1 cellular context compared by ENCODE assay signal in genomic region chr19:34306213-34306661, GRCh38.
A peak's percentile ranks its signal among the peaks of the same experiment; 100 is the strongest.
TF ChIP-seq lines count a peak whose summit lies in the region.

No MANE protein-coding gene starts in this region.

TF ChIP-seq in HepG2, 621 proteins besides CTCF, POLR2A, EP300 and RAD21 (continued from another document and continues in another):
- TF ChIP-seq KIAA2018 (CRISPR knock-in tag; IDR thresholded peaks at IDR 0.05; ENCODE audit: borderline replicate concordance) (no peak), MIXL1 (CRISPR knock-in tag; IDR thresholded peaks at IDR 0.05) (peak; percentile 67), AGO2 (optimal IDR thresholded peaks at IDR 0.05; ENCODE audit: low read depth, low read length) (no peak), PHB2 (IDR thresholded peaks at IDR 0.05; ENCODE audit: partially characterized antibody) (no peak), ZNF17 (CRISPR knock-in tag; IDR thresholded peaks at IDR 0.05) (no peak), HIVEP1 (CRISPR knock-in tag; IDR thresholded peaks at IDR 0.05) (no peak), ISL2 (CRISPR knock-in tag; IDR thresholded peaks at IDR 0.05) (peak; percentile 38; the same call in 1 of the 2 replicates), DR1 (CRISPR knock-in tag; IDR thresholded peaks at IDR 0.05) (no peak), U2AF2 (IDR thresholded peaks at IDR 0.05; ENCODE audit: low read depth, low read length) (no peak), ARNTL (CRISPR knock-in tag; IDR thresholded peaks at IDR 0.05) (peak; percentile 91), ZBTB25 (CRISPR knock-in tag; IDR thresholded peaks at IDR 0.05) (peak; percentile 43; the same call in 1 of the 2 replicates), FOXK2 (IDR thresholded peaks at IDR 0.05) (no peak), ATM (IDR thresholded peaks at IDR 0.05; ENCODE audit: borderline replicate concordance) (no peak), CERS6 (CRISPR knock-in tag; IDR thresholded peaks at IDR 0.05) (no peak), ZNF446 (CRISPR knock-in tag; IDR thresholded peaks at IDR 0.05) (no peak), NFRKB (IDR thresholded peaks at IDR 0.05) (no peak), ZNF577 (CRISPR knock-in tag; IDR thresholded peaks at IDR 0.05; ENCODE audit: borderline replicate concordance, low read depth) (no peak), ATAD3A (CRISPR knock-in tag; IDR thresholded peaks at IDR 0.05) (no peak), ZSCAN29 (CRISPR knock-in tag; conservative IDR thresholded peaks at IDR 0.05) (no peak), SRSF9 (IDR thresholded peaks at IDR 0.05; ENCODE audit: borderline replicate concordance, insufficient read depth, low read depth, low read length, poor library complexity, severe bottlenecking) (no peak), BRF2 (CRISPR knock-in tag; IDR thresholded peaks at IDR 0.05) (no peak), ZSCAN25 (CRISPR knock-in tag; IDR thresholded peaks at IDR 0.05) (peak; percentile 50; the same call in 1 of the 2 replicates), PRPF4 (IDR thresholded peaks at IDR 0.05; ENCODE audit: low read depth, low read length, poor library complexity, severe bottlenecking) (no peak), IRX3 (CRISPR knock-in tag; IDR thresholded peaks at IDR 0.05; ENCODE audit: borderline replicate concordance, low read depth) (no peak), ZGPAT (CRISPR knock-in tag; IDR thresholded peaks at IDR 0.05) (peak; percentile 72; the same call in 1 of the 2 replicates), ZNF280B (CRISPR knock-in tag; IDR thresholded peaks at IDR 0.05; ENCODE audit: borderline replicate concordance) (no peak), YEATS4 (CRISPR knock-in tag; IDR thresholded peaks at IDR 0.05; ENCODE audit: borderline replicate concordance) (0 out of 2 replicates have a peak, but pooled peaks have one; percentile 60), GATAD2A (CRISPR knock-in tag; IDR thresholded peaks at IDR 0.05) (peak; percentile 91), XRCC5 (optimal IDR thresholded peaks at IDR 0.05; ENCODE audit: low read length) (no peak), ZFY (CRISPR knock-in tag; IDR thresholded peaks at IDR 0.05) (peak; percentile 76), BCL3 (CRISPR knock-in tag; IDR thresholded peaks at IDR 0.05) (no peak), DNMT3B (CRISPR knock-in tag; conservative IDR thresholded peaks at IDR 0.05) (no peak), RBM22 (optimal IDR thresholded peaks at IDR 0.05; ENCODE audit: low read length) (no peak), TEAD2 (CRISPR knock-in tag; IDR thresholded peaks at IDR 0.05) (no peak), ZNF589 (CRISPR knock-in tag; conservative IDR thresholded peaks at IDR 0.05) (no peak), AFF4 (CRISPR knock-in tag; IDR thresholded peaks at IDR 0.05) (no peak), THAP11 (CRISPR knock-in tag; IDR thresholded peaks at IDR 0.05) (peak; percentile 43; the same call in 1 of the 2 replicates), CENPBD1 (CRISPR knock-in tag; IDR thresholded peaks at IDR 0.05; ENCODE audit: borderline replicate concordance, low read depth) (no peak), NFE2 (CRISPR knock-in tag; IDR thresholded peaks at IDR 0.05) (no peak), ZNF558 (CRISPR knock-in tag; IDR thresholded peaks at IDR 0.05; ENCODE audit: borderline replicate concordance) (no peak), ZFP36 (IDR thresholded peaks at IDR 0.05; ENCODE audit: borderline replicate concordance, low read depth, low read length, partially characterized antibody) (no peak), ATF5 (CRISPR knock-in tag; IDR thresholded peaks at IDR 0.05; ENCODE audit: low read depth) (no peak), ZNF350 (CRISPR knock-in tag; IDR thresholded peaks at IDR 0.05; ENCODE audit: borderline replicate concordance, low read depth) (0 out of 2 replicates have a peak, but pooled peaks have one; percentile 35)
